Comparison of ENCODE assay signal across 8 cellular contexts in the genomic region with DNA sequence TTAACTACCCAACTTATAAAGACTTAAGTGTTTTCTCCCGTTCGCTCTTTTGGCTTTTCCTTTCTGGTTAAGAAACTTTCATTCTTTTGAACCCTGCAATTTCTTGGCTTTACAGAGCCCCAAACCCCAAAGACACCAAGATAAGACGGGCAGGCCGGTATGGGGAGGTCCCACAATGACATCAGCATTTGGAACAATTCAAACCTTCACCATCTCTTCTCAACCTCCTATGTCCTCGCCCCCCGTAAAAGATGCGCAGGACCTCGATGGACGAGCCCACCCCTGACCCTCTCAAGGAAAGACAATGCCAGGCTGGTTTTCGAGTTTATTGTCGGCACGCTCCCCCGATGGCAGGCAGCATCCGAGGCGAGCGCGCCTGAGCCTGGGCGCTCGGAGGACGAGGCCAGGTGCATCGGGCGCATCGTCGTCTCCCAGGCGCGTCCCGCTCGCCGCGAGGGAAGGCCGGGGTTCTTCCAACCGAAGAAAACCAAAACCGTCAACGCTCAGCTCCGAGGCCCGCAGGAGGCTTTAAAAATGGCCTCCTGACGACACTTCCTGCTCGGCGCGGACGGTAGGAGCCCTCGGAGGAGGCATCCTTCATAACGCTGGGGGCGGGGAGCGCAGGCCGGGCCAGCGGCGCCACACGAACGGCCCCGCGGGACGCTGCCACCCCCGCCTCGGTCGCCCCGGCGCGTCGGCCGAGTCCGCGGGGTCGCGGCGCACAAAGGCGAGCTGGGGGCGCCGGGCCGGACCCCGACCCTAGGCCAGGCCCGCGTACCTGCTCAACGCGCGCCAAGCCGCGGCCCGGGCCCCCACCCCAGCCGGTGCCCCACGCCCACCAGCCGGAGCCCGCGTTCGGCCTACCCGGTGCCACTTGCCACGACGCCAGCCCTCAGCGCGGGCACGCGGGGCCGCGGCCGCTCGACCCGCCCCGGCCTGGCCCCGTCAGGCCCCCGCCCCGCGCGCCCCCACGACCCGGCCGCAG. TPM values are rescaled to one million over a fixed set of nuclear protein-coding genes. Genes with fewer than 3 reads are reported as not detected.
A peak's percentile ranks its signal among the peaks of the same experiment; 100 is the strongest.
DNase-seq lines count a peak whose midpoint lies in the region; ATAC-seq and TF ChIP-seq lines count a peak whose summit lies in the region.

No MANE protein-coding gene starts in this region.

- H3K9ac ChIP-seq in IMR-90 (ENCODE audit: low read depth, low read length) = peak overlapping the region; percentile 41

- peak overlapping the region; percentile 5; the same call in 1 of the 2 replicates for H3K18ac ChIP-seq in IMR-90 (ENCODE audit: low read depth, low read length)

- H3K4me3 ChIP-seq in IMR-90 (ENCODE audit: insufficient read depth, low read depth, low read length) (peak overlapping the region; percentile 52), lower lobe of right lung (peak overlapping the region; percentile 63)

- H3K4me1 ChIP-seq in IMR-90 (ENCODE audit: control insufficient read depth, insufficient read depth, low read length) (no peaks in the 10 kb centered on the region), lower lobe of right lung (peaks cover 24% of the 10 kb centered on the region)

- CTCF ChIA-PET in IMR-90 (lab: Yijun Ruan, JAX) = no interaction called here

- peaks cover 18% of the 10 kb centered on the region for H3K36me3 ChIP-seq in IMR-90 (ENCODE audit: control insufficient read depth, insufficient read depth, low read length)
- peaks cover 6% of the 10 kb centered on the region for H3K36me3 ChIP-seq in lower lobe of right lung

- peak overlapping the region; percentile 87 to 93 for H4K8ac ChIP-seq in IMR-90 (ENCODE audit: low read depth in 2 of 2, low read length in 2 of 2)

- no peak overlapping the region for H2BK20ac ChIP-seq in IMR-90 (ENCODE audit: low read depth, low read length)

- H2BK120ac ChIP-seq in IMR-90 (ENCODE audit: low read depth, low read length) = no peak overlapping the region

- H3K14ac ChIP-seq in IMR-90 (replicated peaks; ENCODE audit: low read depth, low read length) = peak overlapping the region; percentile 79

- H3K27me3 ChIP-seq in IMR-90 (ENCODE audit: control insufficient read depth, insufficient read depth, low read length) = peaks cover 1% of the 10 kb centered on the region; the same call in 1 of the 2 replicates
- peaks cover 16% of the 10 kb centered on the region for H3K27me3 ChIP-seq in lower lobe of right lung (ENCODE audit: low read depth)

- peak overlapping the region; percentile 82 for H3K4ac ChIP-seq in IMR-90 (ENCODE audit: low read depth, low read length)

- peak overlapping the region; percentile 26; the same call in 1 of the 2 replicates for H3K56ac ChIP-seq in IMR-90 (ENCODE audit: extremely low read depth, insufficient read depth, low read length)

- no peaks in the 10 kb centered on the region; the same call in 1 of the 2 replicates for H4K20me1 ChIP-seq in IMR-90 (ENCODE audit: insufficient read depth, low read length)

- peaks cover 2% of the 10 kb centered on the region; the same call in 1 of the 2 replicates for H3K9me3 ChIP-seq in IMR-90 (ENCODE audit: control insufficient read depth, insufficient read depth, low read length)
- peaks cover 4% of the 10 kb centered on the region for H3K9me3 ChIP-seq in lower lobe of right lung

- dilution Hi-C loops in IMR-90 (cut with HindIII; ENCODE audit: low sequenced_read_pairs, unreplicated experiment) = no loop called here

- peak overlapping the region; percentile 99 for H2AFZ ChIP-seq in IMR-90 (replicated peaks; ENCODE audit: low read length, poor library complexity)

- WGBS in IMR-90 (ENCODE audit: extremely low coverage in 2 of 2, insufficient read length in 1 of 2), 2 experiments = 7% methylated on average over 70 of the region's 106 CpGs; no CpG with 5 or more reads in 1 of the 2 experiments

- H3K9me1 ChIP-seq in IMR-90 (ENCODE audit: insufficient read depth, low read length) = no peaks in the 10 kb centered on the region

- POLR2A ChIA-PET in IMR-90 (lab: Charles Lee; ENCODE audit: unreplicated experiment) = interaction anchor here (0.5 kb wide), 1 partner anchor 9 kb away, joined by 12 read pairs; no protein-coding TSS in a partner anchor

- BruUV-seq in IMR-90 (replicated peaks; lab: Mats Ljungman, UMichigan) = no TSS peak

- peak overlapping the region; percentile 87 for H3K23ac ChIP-seq in IMR-90 (ENCODE audit: low read depth, low read length)

- H4K91ac ChIP-seq in IMR-90 (ENCODE audit: insufficient read depth, low read depth, low read length) = peak overlapping the region; percentile 82

- no peak for TF ChIP-seq CTCF in IMR-90 (conservative IDR thresholded peaks at IDR 0.05; ENCODE audit: low read depth, low read length)
- no peak for TF ChIP-seq CTCF in lower lobe of right lung (IDR thresholded peaks at IDR 0.05)

- peaks cover 17 to 29% of the 10 kb centered on the region in 2 experiments for H3K79me1 ChIP-seq in IMR-90 (ENCODE audit: low read depth in 1 of 2, low read length in 2 of 2)

- TF ChIP-seq RAD21 in IMR-90 (IDR thresholded peaks at IDR 0.05; ENCODE audit: low read length) = no peak

- DNase-seq in EH (ENCODE audit: low read depth) (peak; percentile 72), IMR-90 (peak; percentile 56), dedifferentiated amniotic fluid mesenchymal stem cell (ENCODE audit: extremely low spot score) (peak; percentile 27), lower lobe of right lung (peak; percentile 70), GF-D8 (lab: John Stamatoyannopoulos, UW) (no peak)
- DNase-seq in activated CD4-positive, alpha-beta T cell treated with anti-CD3 and anti-CD28 coated beads for 24 hours (ENCODE audit: low read depth in 2 of 2) = peak; percentile 32 to 40
- peak; percentile 50 to 53 for DNase-seq in stimulated activated CD8-positive, alpha-beta memory T cell treated with anti-CD3 and anti-CD28 coated beads, Interleukin-15, amount 100 ng/mL, for 48 hours (ENCODE audit: low read depth in 2 of 2)

- peak overlapping the region; percentile 66; the same call in 1 of the 2 replicates for H2AK5ac ChIP-seq in IMR-90 (ENCODE audit: low read depth, low read length)

- peak overlapping the region; percentile 22 for H2BK5ac ChIP-seq in IMR-90 (ENCODE audit: low read depth, low read length, poor library complexity, severe bottlenecking)

- no peak overlapping the region; the same call in 2 of the 3 replicates for H2BK15ac ChIP-seq in IMR-90 (ENCODE audit: low read depth, low read length)

- peak overlapping the region; percentile 37 for H3K27ac ChIP-seq in IMR-90 (ENCODE audit: insufficient read depth, low read length)
- peak overlapping the region; percentile 56 for H3K27ac ChIP-seq in lower lobe of right lung

- intact Hi-C loops in IMR-90 (cut with micrococcal nuclease) = loop anchor here (2.0 kb wide), 1 partner anchor 340 kb away; a partner anchor contains a TSS
- intact Hi-C loops in lower lobe of right lung (cut with DNase I) = no loop called here

- ATAC-seq in GM21447 (IDR thresholded peaks at IDR 0.05; ENCODE audit: unreplicated experiment) (peak; percentile 66), IMR-90 (ENCODE audit: low read depth) (peak; percentile 70), lower lobe of right lung (peak; percentile 46 to 59)

- in situ Hi-C loops in IMR-90 (cut with MboI; ENCODE audit: low sequenced_read_pairs) = no loop called here

- TF ChIP-seq POLR2A in IMR-90 (IDR thresholded peaks at IDR 0.05; ENCODE audit: low read depth, low read length) = no peak

- peak overlapping the region; percentile 38 for H4K5ac ChIP-seq in IMR-90 (ENCODE audit: low read depth, low read length)

- H2AK9ac ChIP-seq in IMR-90 (replicated peaks; ENCODE audit: low read depth, low read length, poor library complexity) = peak overlapping the region; percentile 67

- peak overlapping the region; percentile 70 for H3K4me2 ChIP-seq in IMR-90 (ENCODE audit: low read depth, low read length)

TF ChIP-seq in IMR-90, 13 proteins besides CTCF, POLR2A, EP300 and RAD21:
- TF ChIP-seq, protein P1, sequence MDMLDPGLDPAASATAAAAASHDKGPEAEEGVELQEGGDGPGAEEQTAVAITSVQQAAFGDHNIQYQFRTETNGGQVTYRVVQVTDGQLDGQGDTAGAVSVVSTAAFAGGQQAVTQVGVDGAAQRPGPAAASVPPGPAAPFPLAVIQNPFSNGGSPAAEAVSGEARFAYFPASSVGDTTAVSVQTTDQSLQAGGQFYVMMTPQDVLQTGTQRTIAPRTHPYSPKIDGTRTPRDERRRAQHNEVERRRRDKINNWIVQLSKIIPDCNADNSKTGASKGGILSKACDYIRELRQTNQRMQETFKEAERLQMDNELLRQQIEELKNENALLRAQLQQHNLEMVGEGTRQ (IDR thresholded peaks at IDR 0.05; ENCODE audit: low read depth, low read length) = 0 out of 2 replicates have a peak, but pooled peaks have one; percentile 12
- no peak for TF ChIP-seq MAZ (IDR thresholded peaks at IDR 0.05; ENCODE audit: borderline replicate concordance, low read depth, low read length)

RNA-seq across cellular contexts. Expression of a gene that starts 0.7 kb away (rescaled TPM):
- 56.4 and 56.8 TPM in 2 replicates for total RNA-seq in IMR-90 (2012; rRNA removed)
- 5.1 and 7.3 TPM in 2 replicates for polyA plus RNA-seq in IMR-90 (2012; rRNA removed)
- 2.5 and 2.7 TPM in 2 replicates for polyA plus RNA-seq in IMR-90 (2012; cell fraction: cytosol; rRNA removed)
- polyA plus RNA-seq in IMR-90 (2012; cell fraction: nucleus; rRNA removed; ENCODE audit: low replicate concordance) = 2.2 and 8.1 TPM in 2 replicates
- 21.4 TPM for total RNA-seq in lower lobe of right lung
